ENCODE assay signal across 12 cellular contexts in the genomic region with DNA sequence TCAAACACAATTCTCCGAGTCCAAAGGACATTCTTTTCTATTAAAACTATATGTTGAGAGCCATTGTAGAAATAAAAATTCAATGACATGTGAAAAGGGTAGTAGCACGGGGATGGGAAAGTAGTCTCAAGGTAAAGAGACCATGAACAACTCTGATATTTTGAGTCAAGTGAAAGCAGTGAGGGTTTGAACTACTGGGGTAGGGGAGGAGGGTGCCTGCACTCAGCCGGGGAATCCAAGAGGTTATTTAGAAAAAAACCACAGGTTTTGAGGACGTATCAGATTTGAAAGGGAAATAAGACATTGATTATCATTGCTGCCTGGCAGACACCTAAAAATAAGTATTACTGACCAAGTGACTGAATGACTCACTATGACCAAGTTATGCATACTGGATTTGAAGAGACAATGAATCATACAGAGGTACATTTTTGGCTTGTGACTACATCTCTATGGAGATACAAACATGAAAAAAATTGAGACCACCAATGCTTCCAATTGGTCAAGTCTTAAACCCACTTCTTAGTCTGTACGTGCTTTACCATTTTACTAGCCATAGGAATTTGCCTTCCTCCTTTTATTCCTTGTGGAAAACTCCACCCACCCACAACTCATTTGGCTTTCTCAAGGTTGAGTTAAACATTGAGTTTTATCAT. TPM values are rescaled to one million over a fixed set of nuclear protein-coding genes. Genes with fewer than 3 reads are reported as not detected.
DNase-seq lines count a peak whose midpoint lies in the region; ATAC-seq lines count a peak whose summit lies in the region.
"Had no signal": no experiment of that assay in that cellular context is flagged by ENCODE, and none has a peak within 500 bp of the region (broad histone marks: within the 10 kb centered on the region; RNA-seq: fewer than 3 reads in every experiment).

No MANE protein-coding gene starts in this region.

- ATAC-seq in GM18498 (IDR thresholded peaks at IDR 0.05; ENCODE audit: unreplicated experiment) (peak; percentile 46), HG02571 (IDR thresholded peaks at IDR 0.05; ENCODE audit: unreplicated experiment) (peak; percentile 52), GM21367 (IDR thresholded peaks at IDR 0.05; ENCODE audit: unreplicated experiment) (no peak)
- ATAC-seq: body of pancreas had no signal

- no peaks in the 10 kb centered on the region for H3K4me1 Mint-ChIP-seq in CD8-positive, alpha-beta memory T cell
- no peaks in the 10 kb centered on the region for H3K4me1 Mint-ChIP-seq in activated naive CD4-positive, alpha-beta T cell treated with anti-CD3 and anti-CD28 coated beads for 36 hours (ENCODE audit: low read depth)

- no peaks in the 10 kb centered on the region for H3K36me3 ChIP-seq in CD8-positive, alpha-beta memory T cell (ENCODE audit: insufficient read depth, low read length)

- H3K27me3 ChIP-seq in CD8-positive, alpha-beta memory T cell (ENCODE audit: insufficient read depth, low read length, poor library complexity, severe bottlenecking): no peaks in the 10 kb centered on the region
- H3K27me3 ChIP-seq: body of pancreas had no signal

- peaks cover 15 to 23% of the 10 kb centered on the region in 2 donors for H3K27me3 Mint-ChIP-seq in CD8-positive, alpha-beta memory T cell
- no peaks in the 10 kb centered on the region for H3K27me3 Mint-ChIP-seq in activated naive CD4-positive, alpha-beta T cell treated with anti-CD3 and anti-CD28 coated beads for 36 hours (ENCODE audit: low read depth)

- no peak overlapping the region for H3K27ac Mint-ChIP-seq in CD8-positive, alpha-beta memory T cell
- no peak overlapping the region for H3K27ac Mint-ChIP-seq in activated naive CD4-positive, alpha-beta T cell treated with anti-CD3 and anti-CD28 coated beads for 36 hours

- no peak overlapping the region for H3K4me3 Mint-ChIP-seq in CD8-positive, alpha-beta memory T cell
- H3K4me3 Mint-ChIP-seq in activated naive CD4-positive, alpha-beta T cell treated with anti-CD3 and anti-CD28 coated beads for 36 hours: no peak overlapping the region

- H3K27ac ChIP-seq in CD8-positive, alpha-beta memory T cell (ENCODE audit: low read depth, low read length): no peak overlapping the region
- H3K27ac ChIP-seq: body of pancreas, parathyroid adenoma had no signal

- intact Hi-C loops in activated naive CD4-positive, alpha-beta T cell treated with anti-CD3 and anti-CD28 coated beads for 36 hours (cut with micrococcal nuclease): loop anchor here (5.0 kb wide), 1 partner anchor 73 kb away; no protein-coding TSS in a partner anchor

- H3K36me3 Mint-ChIP-seq in CD8-positive, alpha-beta memory T cell: peaks cover 0 to 4% (median 0%) of the 10 kb centered on the region in 3 donors
- H3K36me3 Mint-ChIP-seq in activated naive CD4-positive, alpha-beta T cell treated with anti-CD3 and anti-CD28 coated beads for 36 hours (ENCODE audit: low read depth): no peaks in the 10 kb centered on the region

- no peaks in the 10 kb centered on the region for H3K4me1 ChIP-seq in CD8-positive, alpha-beta memory T cell (ENCODE audit: insufficient read depth, low read length)
- H3K4me1 ChIP-seq: body of pancreas, parathyroid adenoma had no signal

- no peak overlapping the region for H3K4me3 ChIP-seq in CD8-positive, alpha-beta memory T cell (ENCODE audit: low read length)
- H3K4me3 ChIP-seq: body of pancreas had no signal

- POLR2A ChIA-PET in CD8-positive, alpha-beta memory T cell (lab: Charles Lee): no interaction called here

- H3K9me3 ChIP-seq in CD8-positive, alpha-beta memory T cell (ENCODE audit: low read length): no peaks in the 10 kb centered on the region
- H3K9me3 ChIP-seq: body of pancreas had no signal

- H3K9me3 Mint-ChIP-seq in CD8-positive, alpha-beta memory T cell: peaks cover 0 to 5% (median 0%) of the 10 kb centered on the region in 5 donors
- H3K9me3 Mint-ChIP-seq in activated naive CD4-positive, alpha-beta T cell treated with anti-CD3 and anti-CD28 coated beads for 36 hours: no peaks in the 10 kb centered on the region

- DNase-seq in OCI-M1 (lab: John Stamatoyannopoulos, UW): peak; percentile 33
- peak; percentile 83 for DNase-seq in iris pigment epithelial cell (ENCODE audit: low read depth)
- DNase-seq in CD8-positive, alpha-beta memory T cell: no peak
- DNase-seq in activated naive CD4-positive, alpha-beta T cell treated with anti-CD3 and anti-CD28 coated beads for 36 hours: no peak
- no peak for DNase-seq in SKM-1 (lab: John Stamatoyannopoulos, UW; ENCODE audit: unreplicated experiment)
- DNase-seq: body of pancreas, GDM1 had no signal

- CTCF ChIA-PET in CD8-positive, alpha-beta memory T cell (lab: Charles Lee): no interaction called here
- CTCF ChIA-PET in activated naive CD4-positive, alpha-beta T cell treated with anti-CD3 and anti-CD28 coated beads for 36 hours (lab: Charles Lee): no interaction called here

RNA-seq across cellular contexts. Expression of gene OR52H1, which starts 2.2 kb away (rescaled TPM):
- total RNA-seq in CD8-positive, alpha-beta memory T cell: not detected
- polyA plus RNA-seq in CD8-positive, alpha-beta memory T cell: not detected
- not detected for total RNA-seq in activated naive CD4-positive, alpha-beta T cell treated with anti-CD3 and anti-CD28 coated beads for 36 hours
- total RNA-seq: NCI-H460 had no signal

RNA-seq across cellular contexts. Expression of gene OR52B6, which starts 30.1 kb away (rescaled TPM):
- total RNA-seq in CD8-positive, alpha-beta memory T cell: not detected
- not detected for polyA plus RNA-seq in CD8-positive, alpha-beta memory T cell
- not detected for total RNA-seq in activated naive CD4-positive, alpha-beta T cell treated with anti-CD3 and anti-CD28 coated beads for 36 hours
- total RNA-seq: body of pancreas, NCI-H460 had no signal

RNA-seq across cellular contexts. Expression of gene UBQLNL, which starts 34.1 kb away (rescaled TPM):
- not detected for total RNA-seq in CD8-positive, alpha-beta memory T cell
- not detected for polyA plus RNA-seq in CD8-positive, alpha-beta memory T cell
- under 1 TPM; 0.15 to 0.26 TPM for total RNA-seq in activated naive CD4-positive, alpha-beta T cell treated with anti-CD3 and anti-CD28 coated beads for 36 hours
- total RNA-seq: NCI-H460 had no signal

RNA-seq across cellular contexts. Expression of gene UBQLN3, which starts 40.8 kb away (rescaled TPM):
- total RNA-seq in CD8-positive, alpha-beta memory T cell: not detected
- polyA plus RNA-seq in CD8-positive, alpha-beta memory T cell: not detected
- total RNA-seq in activated naive CD4-positive, alpha-beta T cell treated with anti-CD3 and anti-CD28 coated beads for 36 hours: not detected
- total RNA-seq: NCI-H460 had no signal

RNA-seq across cellular contexts. Expression of gene TRIM6, which starts 45.9 kb away (rescaled TPM):
- total RNA-seq in CD8-positive, alpha-beta memory T cell: under 1 TPM in 1 of 2 experiments, not detected in 1; 0.20 TPM
- not detected for polyA plus RNA-seq in CD8-positive, alpha-beta memory T cell
- 1 to 10 TPM; 2.1 to 2.6 TPM for total RNA-seq in activated naive CD4-positive, alpha-beta T cell treated with anti-CD3 and anti-CD28 coated beads for 36 hours

Comparison
In these comparisons a context has a peak if more than half of its experiments do, and no peak if none do; other contexts are left out.
1. DNase-seq: peak in OCI-M1 (single experiment) and iris pigment epithelial cell (single experiment); none in CD8-positive, alpha-beta memory T cell (0 of 5), activated naive CD4-positive, alpha-beta T cell treated with anti-CD3 and anti-CD28 coated beads for 36 hours (single experiment) and SKM-1 (single experiment).